Comparison of ENCODE assay signal across 37 cellular contexts in genomic region chr1:63359561-63359960, GRCh38. TPM values are rescaled to one million over a fixed set of nuclear protein-coding genes. Genes with fewer than 3 reads are reported as not detected.
"Had no signal": no experiment of that assay in that cellular context is flagged by ENCODE, and none has a peak within 500 bp of the region (broad histone marks: within the 10 kb centered on the region; RNA-seq: fewer than 3 reads in every experiment).

No MANE protein-coding gene starts in this region.

- H3K27ac ChIP-seq: adrenal gland, ascending aorta, body of pancreas, brain microvascular endothelial cell, breast epithelium, cardiac muscle cell had no signal

- FAIRE-seq: astrocyte, bronchial epithelial cell had no signal

- H3K4me3 ChIP-seq: adrenal gland, ascending aorta, body of pancreas, breast epithelium, cardiac muscle cell had no signal

- DNase-seq: activated effector memory CD4-positive, alpha-beta T cell treated with anti-CD3 and anti-CD28 coated beads, Interleukin-2, amount 50 U/mL, for 16 hours; activated effector memory CD4-positive, alpha-beta T cell treated with Interleukin-2 at 50 U/mL for 16 hours; activated gamma-delta T cell; activated gamma-delta T cell treated with Interleukin-2 at 50 U/mL for 16 hours; activated naive CD4-positive, alpha-beta T cell; activated naive CD4-positive, alpha-beta T cell treated with anti-CD3 and anti-CD28 coated beads for 36 hours; activated naive CD4-positive, alpha-beta T cell treated with anti-CD3 and anti-CD28 coated beads, Interleukin-2, amount 10 ng/mL, durations not matched to agents 7 days and 5 days; activated naive CD4-positive, alpha-beta T cell treated with anti-CD3 and anti-CD28 coated beads, Interleukin-2, amount 50 U/mL, for 16 hours; activated naive CD4-positive, alpha-beta T cell treated with Interleukin-2 at 50 U/mL for 16 hours; activated naive CD8-positive, alpha-beta T cell treated with anti-CD3 and anti-CD28 coated beads for 36 hours; activated naive CD8-positive, alpha-beta T cell treated with anti-CD3 and anti-CD28 coated beads, Interleukin-2, amount 10 ng/mL, durations not matched to agents 7 days and 5 days; activated naive CD8-positive, alpha-beta T cell treated with anti-CD3 and anti-CD28 coated beads, Interleukin-2, amount 50 U/mL, for 24 hours; activated T-cell treated with anti-CD3 and anti-CD28 coated beads, Interleukin-2, amount 50 U/mL, for 24 hours; activated T-cell treated with anti-CD3 and anti-CD28 coated beads, Interleukin-2, amount 50 U/mL, for 4 hours; activated T-cell treated with anti-CD3 and anti-CD28 coated beads, Interleukin-2, amount 50 U/mL, for 48 hours; activated T-cell treated with anti-CD3 and anti-CD28 coated beads, Interleukin-2, amount 50 U/mL, for 72 hours; adrenal gland; amniotic stem cell; amygdala; anterior cingulate cortex; aorta; body of pancreas; brain microvascular endothelial cell; caudate nucleus; central memory CD4-positive, alpha-beta T cell; cerebellar nuclear complex had no signal

- H3K4me1 ChIP-seq: adrenal gland, ascending aorta, body of pancreas, breast epithelium had no signal

- ATAC-seq: activated naive CD4-positive, alpha-beta T cell treated with anti-CD3 and anti-CD28 coated beads, Interleukin-2, amount 50 U/mL, for 72 hours; activated naive CD8-positive, alpha-beta T cell treated with anti-CD3 and anti-CD28 coated beads, Interleukin-2, amount 50 U/mL, for 24 hours; activated T-cell treated with anti-CD3 and anti-CD28 coated beads, Interleukin-2, amount 50 U/mL, for 4 hours; activated T-cell treated with anti-CD3 and anti-CD28 coated beads, Interleukin-2, amount 50 U/mL, for 72 hours; activated T-helper 17 cell treated with anti-CD3 and anti-CD28 coated beads, Interleukin-2, amount 50 U/mL, for 72 hours; body of pancreas had no signal

- H3K27me3 ChIP-seq: ascending aorta, body of pancreas, brain microvascular endothelial cell had no signal

- H3K9me3 ChIP-seq: adrenal gland, ascending aorta, body of pancreas, breast epithelium had no signal

- H3K36me3 ChIP-seq: adrenal gland, ascending aorta, brain microvascular endothelial cell, breast epithelium, cardiac muscle cell had no signal

RNA-seq across cellular contexts. Expression of gene FOXD3, which starts 37.2 kb away (rescaled TPM):
- total RNA-seq: activated naive CD4-positive, alpha-beta T cell treated with anti-CD3 and anti-CD28 coated beads for 36 hours; activated naive CD4-positive, alpha-beta T cell treated with anti-CD3 and anti-CD28 coated beads, Interleukin-2, amount 50 U/mL, for 72 hours; activated naive CD8-positive, alpha-beta T cell treated with anti-CD3 and anti-CD28 coated beads for 36 hours; activated naive CD8-positive, alpha-beta T cell treated with anti-CD3 and anti-CD28 coated beads, Interleukin-2, amount 10 ng/mL, durations not matched to agents 7 days and 5 days; activated T-cell treated with anti-CD3 and anti-CD28 coated beads, Interleukin-2, amount 50 U/mL, for 4 hours; activated T-cell treated with anti-CD3 and anti-CD28 coated beads, Interleukin-2, amount 50 U/mL, for 72 hours; activated T-helper 1 cell treated with anti-CD3 and anti-CD28 coated beads, Interleukin-12 subunit alpha, Interleukin-12 subunit beta, Interleukin-2, Interleukin-4 antibody, amounts not matched to agents 30 ng/mL and 10 ng/mL and 1 ng/mL, durations not matched to agents 14 hours and 24 hours and 36 hours; activated T-helper 17 cell treated with anti-CD3 and anti-CD28 coated beads, Interleukin-2, amount 50 U/mL, for 72 hours; activated T-helper 2 cell treated with anti-CD3 and anti-CD28 coated beads, Interferon-gamma antibody, Interleukin-2, Interleukin-4, amounts not matched to agents 10 μg/mL and 5 μg/mL and 100 μg/mL, durations not matched to agents 14 hours and 24 hours and 36 hours; ascending aorta; astrocyte; breast epithelium; bronchial epithelial cell; cardiac muscle cell; cerebellum; chondrocyte had no signal
- polyA plus RNA-seq: aorta, cardiac muscle cell had no signal
